ENCODE assay signal across 38 cellular contexts in the genomic region with DNA sequence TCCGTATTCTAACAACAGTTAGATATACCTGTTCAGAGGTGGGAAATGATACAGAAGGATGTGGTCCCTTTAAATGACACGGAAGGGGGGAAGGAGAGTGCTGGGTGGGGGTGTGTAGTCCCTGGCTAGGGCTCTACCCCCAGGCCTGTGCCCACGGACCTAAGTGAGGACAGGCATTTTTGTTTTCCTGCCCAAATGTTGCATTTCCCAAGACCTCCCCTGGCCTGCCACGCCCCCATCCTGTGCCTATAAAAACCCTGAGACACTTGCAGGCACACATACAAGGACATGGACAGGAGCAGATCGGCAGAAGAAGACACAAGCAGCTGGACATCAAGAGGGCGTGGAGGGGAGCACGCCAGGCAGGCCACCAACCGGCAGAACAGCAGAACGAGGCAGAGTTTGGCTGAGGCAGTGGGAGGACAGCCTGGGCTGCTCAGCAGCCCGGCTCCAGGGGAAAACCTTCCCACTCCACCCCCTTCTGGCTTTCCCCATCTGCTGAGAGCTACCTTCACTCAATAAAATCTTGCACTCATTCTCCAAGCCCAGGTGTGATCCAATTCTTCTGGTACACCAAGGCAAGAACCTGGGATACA. TPM values are rescaled to one million over a fixed set of nuclear protein-coding genes. Genes with fewer than 3 reads are reported as not detected.
"Had no signal": no experiment of that assay in that cellular context is flagged by ENCODE, and none has a peak within 500 bp of the region (broad histone marks: within the 10 kb centered on the region; RNA-seq: fewer than 3 reads in every experiment).

No MANE protein-coding gene starts in this region.

- H3K4me3 Mint-ChIP-seq: activated B cell treated with CpG ODN at 0.5 μM for 24 hours; activated CD4-positive, alpha-beta memory T cell treated with anti-CD3 and anti-CD28 coated beads, Interleukin-2, amount 10 ng/mL, durations not matched to agents 7 days and 5 days; activated CD4-positive, alpha-beta T cell treated with anti-CD3 and anti-CD28 coated beads for 36 hours; activated CD4-positive, alpha-beta T cell treated with anti-CD3 and anti-CD28 coated beads, Interleukin-2, amount 10 ng/mL, durations not matched to agents 7 days and 5 days; activated CD8-positive, alpha-beta memory T cell treated with anti-CD3 and anti-CD28 coated beads, Interleukin-2, amount 10 ng/mL, durations not matched to agents 7 days and 5 days; activated CD8-positive, alpha-beta T cell treated with anti-CD3 and anti-CD28 coated beads, Interleukin-2, amount 10 ng/mL, durations not matched to agents 7 days and 5 days; activated naive CD4-positive, alpha-beta T cell treated with anti-CD3 and anti-CD28 coated beads, Interleukin-2, amount 10 ng/mL, durations not matched to agents 7 days and 5 days; activated naive CD4-positive, alpha-beta T cell treated with anti-CD3 and anti-CD28 coated beads, Interleukin-2, amount 50 U/mL, for 24 hours; activated naive CD8-positive, alpha-beta T cell; activated naive CD8-positive, alpha-beta T cell treated with anti-CD3 and anti-CD28 coated beads, Interleukin-2, amount 10 ng/mL, durations not matched to agents 7 days and 5 days; activated naive CD8-positive, alpha-beta T cell treated with anti-CD3 and anti-CD28 coated beads, Interleukin-2, amount 50 U/mL, for 24 hours; activated T-cell treated with anti-CD3 and anti-CD28 coated beads, Interleukin-2, amount 50 U/mL, for 24 hours; T-helper 1 cell treated with Interleukin-12 subunit alpha and Interleukin-12 subunit beta and Interleukin-4 antibody, amounts not matched to agents 30 μg/mL and 1 μg/mL, for 36 hours; T-helper 2 cell treated with Interferon-gamma antibody and Interleukin-4, amounts not matched to agents 5 μg/mL and 100 μg/mL, for 36 hours had no signal

- FAIRE-seq: TTC549 had no signal

- H3K36me3 ChIP-seq: ascending aorta, brain microvascular endothelial cell, breast epithelium had no signal

- H3K4me1 ChIP-seq: ascending aorta, breast epithelium had no signal

- H3K27me3 ChIP-seq: ascending aorta, breast epithelium had no signal

- H3K27ac ChIP-seq: ascending aorta, brain microvascular endothelial cell, breast epithelium, VCaP had no signal

- ATAC-seq: activated CD4-positive, alpha-beta T cell treated with anti-CD3 and anti-CD28 coated beads for 36 hours; activated CD8-positive, alpha-beta memory T cell treated with anti-CD3 and anti-CD28 coated beads, Interleukin-2, amount 10 ng/mL, durations not matched to agents 7 days and 5 days; activated CD8-positive, alpha-beta T cell treated with anti-CD3 and anti-CD28 coated beads, Interleukin-2, amount 10 ng/mL, durations not matched to agents 7 days and 5 days; activated naive CD8-positive, alpha-beta T cell treated with anti-CD3 and anti-CD28 coated beads, Interleukin-2, amount 50 U/mL, for 24 hours had no signal

- H3K36me3 Mint-ChIP-seq: activated CD8-positive, alpha-beta memory T cell treated with anti-CD3 and anti-CD28 coated beads, Interleukin-2, amount 10 ng/mL, durations not matched to agents 7 days and 5 days; activated naive CD4-positive, alpha-beta T cell treated with anti-CD3 and anti-CD28 coated beads, Interleukin-2, amount 10 ng/mL, durations not matched to agents 7 days and 5 days; activated naive CD4-positive, alpha-beta T cell treated with anti-CD3 and anti-CD28 coated beads, Interleukin-2, amount 50 U/mL, for 24 hours; activated naive CD8-positive, alpha-beta T cell; activated naive CD8-positive, alpha-beta T cell treated with anti-CD3 and anti-CD28 coated beads, Interleukin-2, amount 10 ng/mL, durations not matched to agents 7 days and 5 days had no signal

- H3K9me3 ChIP-seq: ascending aorta, breast epithelium had no signal

- H3K4me3 ChIP-seq: ascending aorta, breast epithelium had no signal

- H3K9me3 Mint-ChIP-seq: activated CD4-positive, alpha-beta memory T cell treated with anti-CD3 and anti-CD28 coated beads, Interleukin-2, amount 10 ng/mL, durations not matched to agents 7 days and 5 days; activated CD4-positive, alpha-beta T cell treated with anti-CD3 and anti-CD28 coated beads, Interleukin-2, amount 10 ng/mL, durations not matched to agents 7 days and 5 days; activated naive CD4-positive, alpha-beta T cell treated with anti-CD3 and anti-CD28 coated beads, Interleukin-2, amount 10 ng/mL, durations not matched to agents 7 days and 5 days; activated naive CD4-positive, alpha-beta T cell treated with anti-CD3 and anti-CD28 coated beads, Interleukin-2, amount 50 U/mL, for 24 hours; activated naive CD8-positive, alpha-beta T cell treated with anti-CD3 and anti-CD28 coated beads, Interleukin-2, amount 10 ng/mL, durations not matched to agents 7 days and 5 days; activated naive CD8-positive, alpha-beta T cell treated with anti-CD3 and anti-CD28 coated beads, Interleukin-2, amount 50 U/mL, for 24 hours; activated T-cell treated with anti-CD3 and anti-CD28 coated beads, Interleukin-2, amount 50 U/mL, for 24 hours; activated T-helper 2 cell treated with anti-CD3 and anti-CD28 coated beads, Interferon-gamma antibody, Interleukin-2, Interleukin-4, amounts not matched to agents 10 μg/mL and 5 μg/mL and 100 μg/mL, durations not matched to agents 14 hours and 24 hours and 36 hours; T-helper 1 cell treated with Interleukin-12 subunit alpha and Interleukin-12 subunit beta and Interleukin-4 antibody, amounts not matched to agents 30 μg/mL and 1 μg/mL, for 36 hours; T-helper 2 cell treated with Interferon-gamma antibody and Interleukin-4, amounts not matched to agents 5 μg/mL and 100 μg/mL, for 36 hours had no signal

- H3K27ac Mint-ChIP-seq: activated B cell treated with CpG ODN at 0.5 μM for 24 hours; activated CD4-positive, alpha-beta memory T cell treated with anti-CD3 and anti-CD28 coated beads, Interleukin-2, amount 10 ng/mL, durations not matched to agents 7 days and 5 days; activated CD4-positive, alpha-beta T cell treated with anti-CD3 and anti-CD28 coated beads for 36 hours; activated CD4-positive, alpha-beta T cell treated with anti-CD3 and anti-CD28 coated beads, Interleukin-2, amount 10 ng/mL, durations not matched to agents 7 days and 5 days; activated CD8-positive, alpha-beta memory T cell treated with anti-CD3 and anti-CD28 coated beads, Interleukin-2, amount 10 ng/mL, durations not matched to agents 7 days and 5 days; activated CD8-positive, alpha-beta T cell treated with anti-CD3 and anti-CD28 coated beads, Interleukin-2, amount 10 ng/mL, durations not matched to agents 7 days and 5 days; activated naive CD4-positive, alpha-beta T cell treated with anti-CD3 and anti-CD28 coated beads, Interleukin-2, amount 10 ng/mL, durations not matched to agents 7 days and 5 days; activated naive CD4-positive, alpha-beta T cell treated with anti-CD3 and anti-CD28 coated beads, Interleukin-2, amount 50 U/mL, for 24 hours; activated naive CD8-positive, alpha-beta T cell; activated naive CD8-positive, alpha-beta T cell treated with anti-CD3 and anti-CD28 coated beads, Interleukin-2, amount 10 ng/mL, durations not matched to agents 7 days and 5 days; activated naive CD8-positive, alpha-beta T cell treated with anti-CD3 and anti-CD28 coated beads, Interleukin-2, amount 50 U/mL, for 24 hours; activated T-cell treated with anti-CD3 and anti-CD28 coated beads, Interleukin-2, amount 50 U/mL, for 24 hours; activated T-helper 2 cell treated with anti-CD3 and anti-CD28 coated beads, Interferon-gamma antibody, Interleukin-2, Interleukin-4, amounts not matched to agents 10 μg/mL and 5 μg/mL and 100 μg/mL, durations not matched to agents 14 hours and 24 hours and 36 hours; T-helper 1 cell treated with Interleukin-12 subunit alpha and Interleukin-12 subunit beta and Interleukin-4 antibody, amounts not matched to agents 30 μg/mL and 1 μg/mL, for 36 hours; T-helper 2 cell treated with Interferon-gamma antibody and Interleukin-4, amounts not matched to agents 5 μg/mL and 100 μg/mL, for 36 hours had no signal

- H3K27me3 Mint-ChIP-seq: activated CD4-positive, alpha-beta memory T cell treated with anti-CD3 and anti-CD28 coated beads, Interleukin-2, amount 10 ng/mL, durations not matched to agents 7 days and 5 days; activated CD4-positive, alpha-beta T cell treated with anti-CD3 and anti-CD28 coated beads for 36 hours; activated naive CD4-positive, alpha-beta T cell treated with anti-CD3 and anti-CD28 coated beads, Interleukin-2, amount 50 U/mL, for 24 hours; activated naive CD8-positive, alpha-beta T cell; activated T-cell treated with anti-CD3 and anti-CD28 coated beads, Interleukin-2, amount 50 U/mL, for 24 hours had no signal

- DNase-seq: activated B cell treated with CpG ODN at 0.5 μM for 24 hours; activated CD4-positive, alpha-beta memory T cell treated with anti-CD3 and anti-CD28 coated beads, Interleukin-2, amount 10 ng/mL, durations not matched to agents 7 days and 5 days; activated CD4-positive, alpha-beta T cell treated with anti-CD3 and anti-CD28 coated beads for 1 hour; activated CD4-positive, alpha-beta T cell treated with anti-CD3 and anti-CD28 coated beads for 36 hours; activated CD4-positive, alpha-beta T cell treated with anti-CD3 and anti-CD28 coated beads for 48 hours; activated CD4-positive, alpha-beta T cell treated with anti-CD3 and anti-CD28 coated beads, Interleukin-2, amount 10 ng/mL, durations not matched to agents 7 days and 5 days; activated CD4-positive, alpha-beta T cell treated with anti-CD3 and anti-CD28 coated beads, Interleukin-2, amount 50 U/mL, for 48 hours; activated CD8-positive, alpha-beta memory T cell treated with anti-CD3 and anti-CD28 coated beads for 24 hours; activated CD8-positive, alpha-beta memory T cell treated with anti-CD3 and anti-CD28 coated beads, Interleukin-2, amount 10 ng/mL, durations not matched to agents 7 days and 5 days; activated CD8-positive, alpha-beta memory T cell treated with anti-CD3 and anti-CD28 coated beads, Interleukin-2, amount 50 U/mL, for 48 hours; activated CD8-positive, alpha-beta T cell treated with anti-CD3 and anti-CD28 coated beads, Interleukin-2, amount 10 ng/mL, durations not matched to agents 7 days and 5 days; activated effector memory CD4-positive, alpha-beta T cell treated with Interleukin-2 at 50 U/mL for 16 hours; activated gamma-delta T cell; activated naive CD4-positive, alpha-beta T cell treated with anti-CD3 and anti-CD28 coated beads, Interleukin-2, amount 10 ng/mL, durations not matched to agents 7 days and 5 days; activated naive CD4-positive, alpha-beta T cell treated with Interleukin-2 at 50 U/mL for 16 hours; activated naive CD8-positive, alpha-beta T cell treated with anti-CD3 and anti-CD28 coated beads, Interleukin-2, amount 10 ng/mL, durations not matched to agents 7 days and 5 days; activated naive CD8-positive, alpha-beta T cell treated with anti-CD3 and anti-CD28 coated beads, Interleukin-2, amount 50 U/mL, for 24 hours; activated T-cell treated with anti-CD3 and anti-CD28 coated beads, Interleukin-2, amount 50 U/mL, for 24 hours; activated T-cell treated with anti-CD3 and anti-CD28 coated beads, Interleukin-2, amount 50 U/mL, for 48 hours; amygdala; anterior cingulate cortex; brain microvascular endothelial cell; central memory CD4-positive, alpha-beta T cell; T-helper 1 cell; T-helper 2 cell; T-helper 9 cell had no signal

RNA-seq across cellular contexts. Expression of gene MPP2, which starts 13.3 kb away (rescaled TPM):
- total RNA-seq: activated B cell treated with CpG ODN at 0.5 μM for 24 hours had no signal

RNA-seq across cellular contexts. Expression of gene PPY, which starts 21.7 kb away (rescaled TPM):
- total RNA-seq: activated B cell treated with CpG ODN at 0.5 μM for 24 hours; activated CD4-positive, alpha-beta memory T cell treated with anti-CD3 and anti-CD28 coated beads, Interleukin-2, amount 10 ng/mL, durations not matched to agents 7 days and 5 days; activated CD4-positive, alpha-beta T cell treated with anti-CD3 and anti-CD28 coated beads for 36 hours; activated CD4-positive, alpha-beta T cell treated with anti-CD3 and anti-CD28 coated beads, Interleukin-2, amount 10 ng/mL, durations not matched to agents 7 days and 5 days; activated CD8-positive, alpha-beta memory T cell treated with anti-CD3 and anti-CD28 coated beads, Interleukin-2, amount 10 ng/mL, durations not matched to agents 7 days and 5 days; activated CD8-positive, alpha-beta T cell treated with anti-CD3 and anti-CD28 coated beads, Interleukin-2, amount 10 ng/mL, durations not matched to agents 7 days and 5 days; activated naive CD8-positive, alpha-beta T cell treated with anti-CD3 and anti-CD28 coated beads, Interleukin-2, amount 10 ng/mL, durations not matched to agents 7 days and 5 days; activated T-helper 2 cell treated with anti-CD3 and anti-CD28 coated beads, Interferon-gamma antibody, Interleukin-2, Interleukin-4, amounts not matched to agents 10 μg/mL and 5 μg/mL and 100 μg/mL, durations not matched to agents 14 hours and 24 hours and 36 hours; ascending aorta; breast epithelium; cardiac septum; cerebellum had no signal

RNA-seq across cellular contexts. Expression of gene PYY, which starts 33.1 kb away (rescaled TPM):
- total RNA-seq: activated B cell treated with CpG ODN at 0.5 μM for 24 hours; activated CD4-positive, alpha-beta memory T cell treated with anti-CD3 and anti-CD28 coated beads, Interleukin-2, amount 10 ng/mL, durations not matched to agents 7 days and 5 days; activated CD4-positive, alpha-beta T cell treated with anti-CD3 and anti-CD28 coated beads for 36 hours; activated CD4-positive, alpha-beta T cell treated with anti-CD3 and anti-CD28 coated beads, Interleukin-2, amount 10 ng/mL, durations not matched to agents 7 days and 5 days; activated CD8-positive, alpha-beta memory T cell treated with anti-CD3 and anti-CD28 coated beads, Interleukin-2, amount 10 ng/mL, durations not matched to agents 7 days and 5 days; activated CD8-positive, alpha-beta T cell treated with anti-CD3 and anti-CD28 coated beads, Interleukin-2, amount 10 ng/mL, durations not matched to agents 7 days and 5 days; activated naive CD8-positive, alpha-beta T cell treated with anti-CD3 and anti-CD28 coated beads, Interleukin-2, amount 10 ng/mL, durations not matched to agents 7 days and 5 days; ascending aorta; cardiac septum; cerebellum had no signal
- polyA plus RNA-seq: adipose tissue had no signal
